In genomic region chr5:1105350-1106265, GRCh38 we compare ENCODE assay signal across 8 cellular contexts. TPM values are rescaled to one million over a fixed set of nuclear protein-coding genes. Genes with fewer than 3 reads are reported as not detected.
DNase-seq lines count a peak whose midpoint lies in the region; ATAC-seq and TF ChIP-seq lines count a peak whose summit lies in the region.

No MANE protein-coding gene starts in this region.

- POLR2A ChIA-PET in CD8-positive, alpha-beta memory T cell (lab: Charles Lee), result interaction anchor here (0.7 kb wide), 1 partner anchor 727 kb away, joined by 8 read pairs; no protein-coding TSS in a partner anchor

- intact Hi-C loops in esophagus squamous epithelium (cut with DNase I) (no loop called here), stomach (cut with DNase I; ENCODE audit: low total_unique reads) (no loop called here)

- H3K27ac Mint-ChIP-seq in CD8-positive, alpha-beta memory T cell, result peak overlapping the region; percentile 40 to 97 (median 92)

- no peaks in the 10 kb centered on the region for H3K27me3 ChIP-seq in CD8-positive, alpha-beta memory T cell (ENCODE audit: insufficient read depth, low read length, poor library complexity, severe bottlenecking)
- H3K27me3 ChIP-seq in esophagus squamous epithelium, result no peaks in the 10 kb centered on the region
- H3K27me3 ChIP-seq in stomach, result no peaks in the 10 kb centered on the region

- no peaks in the 10 kb centered on the region for H3K36me3 Mint-ChIP-seq in CD8-positive, alpha-beta memory T cell

- no peak for TF ChIP-seq EP300 in stomach (IDR thresholded peaks at IDR 0.05)

- no peaks in the 10 kb centered on the region for H3K36me3 ChIP-seq in CD8-positive, alpha-beta memory T cell (ENCODE audit: insufficient read depth, low read length)
- no peaks in the 10 kb centered on the region for H3K36me3 ChIP-seq in esophagus squamous epithelium
- H3K36me3 ChIP-seq in stomach, result no peaks in the 10 kb centered on the region

- H3K9me3 Mint-ChIP-seq in CD8-positive, alpha-beta memory T cell, result no peaks in the 10 kb centered on the region

- H3K4me3 Mint-ChIP-seq in CD8-positive, alpha-beta memory T cell, result peak overlapping the region; percentile 52 to 89 (median 76)

- ATAC-seq in HG02884 (IDR thresholded peaks at IDR 0.05; ENCODE audit: unreplicated experiment) (peak; percentile 48), HG03139 (IDR thresholded peaks at IDR 0.05; ENCODE audit: unreplicated experiment) (no peak)

- H3K4me1 Mint-ChIP-seq in CD8-positive, alpha-beta memory T cell, result peaks cover 12 to 67% (median 52%) of the 10 kb centered on the region in 3 donors

- TF ChIP-seq POLR2A in esophagus squamous epithelium (IDR thresholded peaks at IDR 0.05), result no peak
- TF ChIP-seq POLR2A in stomach (IDR thresholded peaks at IDR 0.05), result no peak

- WGBS in esophagus squamous epithelium, 2 donors, result 48 to 75% methylated on average over 7 to 10 of the region's 19 CpGs
- WGBS in stomach, 5 donors, result 24 to 33% (median 26%) methylated on average over 14 to 19 of the region's 19 CpGs

- DNase-seq in CD8-positive, alpha-beta memory T cell, result peak; percentile 42 to 86 (median 61)
- peak; percentile 30 for DNase-seq in activated CD4-positive, alpha-beta T cell treated with anti-CD3 and anti-CD28 coated beads for 1 hour
- DNase-seq in esophagus squamous epithelium (lab: John Stamatoyannopoulos, UW) (no peak), stomach (peak; percentile 63), NCI-H1092 (lab: John Stamatoyannopoulos, UW) (no peak), amniotic stem cell (lab: John Stamatoyannopoulos, UW) (no peak)

- peaks cover 2 to 14% of the 10 kb centered on the region in 2 donors for H3K27me3 Mint-ChIP-seq in CD8-positive, alpha-beta memory T cell

- CTCF ChIA-PET in CD8-positive, alpha-beta memory T cell (lab: Charles Lee), result interaction anchor here (0.7 kb wide), 1 partner anchor 497 kb away, joined by 6 read pairs; no protein-coding TSS in a partner anchor

- peak overlapping the region; percentile 73 for H3K27ac ChIP-seq in CD8-positive, alpha-beta memory T cell (ENCODE audit: low read depth, low read length)
- H3K27ac ChIP-seq in esophagus squamous epithelium (peak overlapping the region in 3 of 4 donors; percentile 49 to 75 (median 70)), stomach (peak overlapping the region; percentile 60 to 97 (median 92))

- H3K4me1 ChIP-seq in CD8-positive, alpha-beta memory T cell (ENCODE audit: insufficient read depth, low read length), result peaks cover 89% of the 10 kb centered on the region
- H3K4me1 ChIP-seq in esophagus squamous epithelium (peaks cover 26 to 97% (median 53%) of the 10 kb centered on the region in 3 donors), stomach (peaks cover 77 to 99% (median 99%) of the 10 kb centered on the region in 4 donors)

- no peak for TF ChIP-seq CTCF in esophagus squamous epithelium (IDR thresholded peaks at IDR 0.05)
- TF ChIP-seq CTCF in stomach (IDR thresholded peaks at IDR 0.05), result no peak

- peak overlapping the region; percentile 81 for H3K4me3 ChIP-seq in CD8-positive, alpha-beta memory T cell (ENCODE audit: low read length)
- H3K4me3 ChIP-seq in esophagus squamous epithelium, result no peak overlapping the region
- H3K4me3 ChIP-seq in stomach, result peak overlapping the region in 1 of 4 donors; percentile 28

- H3K9me3 ChIP-seq in CD8-positive, alpha-beta memory T cell (ENCODE audit: low read length), result no peaks in the 10 kb centered on the region
- no peaks in the 10 kb centered on the region for H3K9me3 ChIP-seq in esophagus squamous epithelium
- no peaks in the 10 kb centered on the region for H3K9me3 ChIP-seq in stomach

RNA-seq across cellular contexts. Expression of gene SLC12A7, which starts 6.3 kb away (rescaled TPM):
- total RNA-seq in CD8-positive, alpha-beta memory T cell, result 1 to 10 TPM; 4.9 to 6.6 TPM
- polyA plus RNA-seq in CD8-positive, alpha-beta memory T cell, result 20.0 TPM
- 10 to 100 TPM in 1 of 4 donors, 1 to 10 TPM in 3; 4.5 to 13.4 (median 6.6) TPM for total RNA-seq in esophagus squamous epithelium
- 100 to 1,000 TPM in 3 of 5 donors, 10 to 100 TPM in 2; 23.9 to 346 (median 126) TPM for total RNA-seq in stomach
- 10 to 100 TPM in 2 of 3 donors, 1 to 10 TPM in 1; 4.7 to 12.4 (median 10.3) TPM for polyA plus RNA-seq in stomach

Comparison
In these comparisons a context has a peak if more than half of its experiments do, and no peak if none do; other contexts are left out.
1. DNase-seq: peak in CD8-positive, alpha-beta memory T cell (5 of 5), activated CD4-positive, alpha-beta T cell treated with anti-CD3 and anti-CD28 coated beads for 1 hour (single experiment) and stomach (single experiment); none in esophagus squamous epithelium (single experiment), NCI-H1092 (single experiment) and amniotic stem cell (single experiment).
2. Peak in every context shown above with its lines, with median percentiles within 50 percentile points of each other: H3K27ac ChIP-seq.